Comparison of ENCODE assay signal across 30 cellular contexts in the genomic region with DNA sequence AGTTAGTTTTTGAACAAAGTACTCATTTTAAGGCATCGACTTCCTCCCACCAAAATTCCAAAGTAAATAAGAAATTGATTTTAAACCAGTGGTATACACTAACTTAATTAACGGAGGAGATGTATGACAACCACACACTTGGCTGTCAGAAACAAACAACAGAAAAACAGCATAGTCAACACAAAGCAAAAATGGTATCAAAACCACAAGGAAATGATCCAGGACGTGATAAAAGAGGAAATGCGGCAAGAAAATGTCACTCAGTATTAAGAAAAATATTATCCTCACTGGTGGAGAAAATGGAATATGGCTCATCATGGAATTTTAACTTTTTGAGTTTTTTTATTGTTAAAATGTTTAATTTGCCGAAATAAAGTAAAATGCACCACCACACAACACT.
"Had no signal": no experiment of that assay in that cellular context is flagged by ENCODE, and none has a peak within 500 bp of the region (broad histone marks: within the 10 kb centered on the region; RNA-seq: fewer than 3 reads in every experiment).

No MANE protein-coding gene starts in this region.

- H3K36me3 ChIP-seq: colonic mucosa, esophagus squamous epithelium, gastrocnemius medialis, heart left ventricle, left lung, neutrophil, right lobe of liver, thoracic aorta, tibial nerve, upper lobe of left lung had no signal

- H3K9me3 ChIP-seq: colonic mucosa, esophagus squamous epithelium, gastrocnemius medialis, heart left ventricle, left lung, mucosa of descending colon, neutrophil, right lobe of liver, thoracic aorta, tibial nerve, upper lobe of left lung had no signal

- H3K27ac Mint-ChIP-seq: dendritic cell treated with granulocyte-macrophage colony-stimulating factor and Interleukin-4, amounts not matched to agents 40 ng/mL and 50 ng/mL, for 4 days; mesothelial cell of epicardium; naive B cell; natural killer cell treated with Interleukin-12 subunit alpha and Interleukin-12 subunit beta and Interleukin-15 and Interleukin-18, amount 100 ng/mL, for 72 hours; progenitor cell of endocrine pancreas; stimulated activated naive B cell treated with anti-CD40 and anti-IgM and Interleukin-4, amounts not matched to agents 10 μg/mL and 1 μg/mL and 100 μg/mL, for 72 hours; stimulated activated naive CD8-positive, alpha-beta T cell treated with anti-CD3 and anti-CD28 coated beads, Interleukin-15, Interleukin-2, amounts not matched to agents 100 ng/mL and 50 ng/mL, for 24 hours had no signal

- H3K4me3 ChIP-seq: colonic mucosa, esophagus squamous epithelium, gastrocnemius medialis, heart left ventricle, hepatocyte, left lung, mucosa of descending colon, right lobe of liver, thoracic aorta, tibial nerve, upper lobe of left lung had no signal

- H3K4me1 ChIP-seq: colonic mucosa, gastrocnemius medialis had no signal

- H3K27me3 ChIP-seq: colonic mucosa, esophagus squamous epithelium, gastrocnemius medialis, heart left ventricle, hepatocyte, left lung, neutrophil, right lobe of liver, tibial nerve, upper lobe of left lung had no signal

- H3K4me3 Mint-ChIP-seq: dendritic cell treated with granulocyte-macrophage colony-stimulating factor and Interleukin-4, amounts not matched to agents 40 ng/mL and 50 ng/mL, for 4 days; endodermal cell; mesothelial cell of epicardium; naive B cell; natural killer cell treated with Interleukin-12 subunit alpha and Interleukin-12 subunit beta and Interleukin-15 and Interleukin-18, amount 100 ng/mL, for 72 hours; neural crest cell; stimulated activated naive B cell treated with anti-CD40 and anti-IgM and Interleukin-4, amounts not matched to agents 10 μg/mL and 1 μg/mL and 100 μg/mL, for 72 hours; stimulated activated naive CD8-positive, alpha-beta T cell treated with anti-CD3 and anti-CD28 coated beads, Interleukin-15, Interleukin-2, amounts not matched to agents 100 ng/mL and 50 ng/mL, for 24 hours had no signal

- H3K27me3 Mint-ChIP-seq: progenitor cell of endocrine pancreas had no signal

- DNase-seq: colonic mucosa; effector CD8-positive, alpha-beta T cell; esophagus squamous epithelium; gastrocnemius medialis; heart left ventricle; left cardiac atrium; left lung; mesenchymal stem cell; mucosa of descending colon; naive B cell; right lobe of liver; small intestine; stimulated activated CD4-positive, alpha-beta T cell treated with anti-CD3 and anti-CD28 coated beads, Interleukin-15, amount 100 ng/mL, for 24 hours; stimulated activated CD4-positive, alpha-beta T cell treated with anti-CD3 and anti-CD28 coated beads, Interleukin-2, amount 100 ng/mL, for 48 hours; stimulated activated naive B cell treated with anti-CD40 and anti-IgM and Interleukin-4, amounts not matched to agents 10 μg/mL and 1 μg/mL and 100 μg/mL, for 72 hours had no signal

- H3K27ac ChIP-seq: colonic mucosa, epithelial cell of prostate, gastrocnemius medialis, heart left ventricle, hepatocyte, left lung, neutrophil, parathyroid adenoma, right lobe of liver, thoracic aorta, tibial nerve had no signal

- FAIRE-seq: small intestine, urothelium cell line had no signal

- ATAC-seq: gastrocnemius medialis; heart left ventricle; left cardiac atrium; natural killer cell treated with Interleukin-12 subunit alpha and Interleukin-12 subunit beta and Interleukin-15 and Interleukin-18, amount 100 ng/mL, for 72 hours; stimulated activated naive B cell treated with anti-CD40 and anti-IgM and Interleukin-4, amounts not matched to agents 10 μg/mL and 1 μg/mL and 100 μg/mL, for 72 hours had no signal

- H3K9me3 Mint-ChIP-seq: dendritic cell treated with granulocyte-macrophage colony-stimulating factor and Interleukin-4, amounts not matched to agents 40 ng/mL and 50 ng/mL, for 4 days; mesothelial cell of epicardium; natural killer cell treated with Interleukin-12 subunit alpha and Interleukin-12 subunit beta and Interleukin-15 and Interleukin-18, amount 100 ng/mL, for 72 hours; neural crest cell; stimulated activated naive B cell treated with anti-CD40 and anti-IgM and Interleukin-4, amounts not matched to agents 10 μg/mL and 1 μg/mL and 100 μg/mL, for 72 hours; stimulated activated naive CD8-positive, alpha-beta T cell treated with anti-CD3 and anti-CD28 coated beads, Interleukin-15, Interleukin-2, amounts not matched to agents 100 ng/mL and 50 ng/mL, for 24 hours had no signal

- H3K36me3 Mint-ChIP-seq: naive B cell; natural killer cell treated with Interleukin-12 subunit alpha and Interleukin-12 subunit beta and Interleukin-15 and Interleukin-18, amount 100 ng/mL, for 72 hours; stimulated activated naive B cell treated with anti-CD40 and anti-IgM and Interleukin-4, amounts not matched to agents 10 μg/mL and 1 μg/mL and 100 μg/mL, for 72 hours had no signal
